ENCODE assay signal across 6 cellular contexts in genomic region chr6:58090067-58090466, GRCh38.
DNase-seq lines count a peak whose midpoint lies in the region; FAIRE-seq and TF ChIP-seq lines count a peak whose summit lies in the region.
"Not testable (repeated sequence)": the region's sequence is repeated elsewhere in the genome, so short reads cannot be mapped to it uniquely, and the experiment has no call there.

No MANE protein-coding gene starts in this region.

- not testable (repeated sequence) for H3K27ac Mint-ChIP-seq in astrocyte (ENCODE audit: unreplicated experiment)

- H3K4me3 ChIP-seq in astrocyte (ENCODE audit: insufficient read depth, low read depth, low read length); small intestine (ENCODE audit: low read depth in 1 of 2, low read length in 2 of 2): not testable (repeated sequence)

- H3K9me3 ChIP-seq in astrocyte (ENCODE audit: insufficient read depth, low read depth, low read length); small intestine (ENCODE audit: control insufficient read depth, low read depth): not testable (repeated sequence)

- not testable (repeated sequence) for H3K9me3 Mint-ChIP-seq in astrocyte (ENCODE audit: unreplicated experiment)

- TF ChIP-seq CTCF in astrocyte (IDR thresholded peaks at IDR 0.05; ENCODE audit: insufficient read depth, low read depth, low read length), result not testable (repeated sequence)

- not testable (repeated sequence) for H3K27ac ChIP-seq in astrocyte (ENCODE audit: low read depth, low read length); small intestine (ENCODE audit: low read depth in 1 of 2, low read length in 1 of 2)

- H3K36me3 Mint-ChIP-seq in astrocyte (ENCODE audit: low read depth, unreplicated experiment), result not testable (repeated sequence)

- not testable (repeated sequence) for H3K27me3 ChIP-seq in astrocyte (ENCODE audit: insufficient read depth, low read length); small intestine (ENCODE audit: control insufficient read depth in 2 of 2, insufficient read depth in 2 of 2, low read length in 2 of 2)

- H3K79me2 ChIP-seq in astrocyte (ENCODE audit: insufficient read depth, low read length), result not testable (repeated sequence)

- WGBS in small intestine, 3 donors, result 28 to 57% (median 42%) methylated on average over 2 of the region's 2 CpGs

- H3K4me2 ChIP-seq in astrocyte (ENCODE audit: low read length), result not testable (repeated sequence)

- not testable (repeated sequence) for H3K4me1 Mint-ChIP-seq in astrocyte (ENCODE audit: low read depth, unreplicated experiment)

- H3K4me1 ChIP-seq in astrocyte (ENCODE audit: insufficient read depth, low read length); small intestine (ENCODE audit: control insufficient read depth in 2 of 2, insufficient read depth in 1 of 2, low read depth in 1 of 2, low read length in 1 of 2): not testable (repeated sequence)

- not testable (repeated sequence) for H3K9ac ChIP-seq in astrocyte (ENCODE audit: low read length)

- not testable (repeated sequence) for H2AFZ ChIP-seq in astrocyte (ENCODE audit: low read depth, low read length)

- FAIRE-seq in HTR-8/SVneo (lab: Jason Lieb, UNC), result peak; percentile 67
- FAIRE-seq in astrocyte (lab: Jason Lieb, UNC), result peak; percentile 39
- peak; percentile 24 for FAIRE-seq in colon (lab: Jason Lieb, UNC)
- peak; percentile 60 for FAIRE-seq in islet of Langerhans (lab: Jason Lieb, UNC)
- peak; percentile 39 for FAIRE-seq in small intestine (lab: Jason Lieb, UNC)

- H4K20me1 ChIP-seq in astrocyte (ENCODE audit: insufficient read depth, low read length), result not testable (repeated sequence)

- DNase-seq in EL, result peak; percentile 2
- not testable (repeated sequence) for DNase-seq in HTR-8/SVneo (ENCODE audit: insufficient read length, low spot score); astrocyte (ENCODE audit: low read depth); small intestine

- H3K4me3 Mint-ChIP-seq in astrocyte (ENCODE audit: unreplicated experiment), result not testable (repeated sequence)

- H3K27me3 Mint-ChIP-seq in astrocyte (ENCODE audit: low read depth, unreplicated experiment), result not testable (repeated sequence)

- not testable (repeated sequence) for H3K36me3 ChIP-seq in astrocyte (ENCODE audit: insufficient read depth, low read length); small intestine (ENCODE audit: control insufficient read depth in 2 of 2, insufficient read depth in 2 of 2, low read length in 2 of 2)
